1 cellular context compared by ENCODE assay signal in genomic region chr17:66296289-66296725, GRCh38.
A peak's percentile ranks its signal among the peaks of the same experiment; 100 is the strongest.
TF ChIP-seq lines count a peak whose summit lies in the region.

No MANE protein-coding gene starts in this region.

TF ChIP-seq in K562, 482 proteins besides CTCF, POLR2A, EP300 and RAD21 (continued from another document):
- no peak for TF ChIP-seq RERE (CRISPR knock-in tag; IDR thresholded peaks at IDR 0.05; ENCODE audit: borderline replicate concordance)
- no peak for TF ChIP-seq HMG20B (CRISPR knock-in tag; IDR thresholded peaks at IDR 0.05)
- TF ChIP-seq, protein P1, sequence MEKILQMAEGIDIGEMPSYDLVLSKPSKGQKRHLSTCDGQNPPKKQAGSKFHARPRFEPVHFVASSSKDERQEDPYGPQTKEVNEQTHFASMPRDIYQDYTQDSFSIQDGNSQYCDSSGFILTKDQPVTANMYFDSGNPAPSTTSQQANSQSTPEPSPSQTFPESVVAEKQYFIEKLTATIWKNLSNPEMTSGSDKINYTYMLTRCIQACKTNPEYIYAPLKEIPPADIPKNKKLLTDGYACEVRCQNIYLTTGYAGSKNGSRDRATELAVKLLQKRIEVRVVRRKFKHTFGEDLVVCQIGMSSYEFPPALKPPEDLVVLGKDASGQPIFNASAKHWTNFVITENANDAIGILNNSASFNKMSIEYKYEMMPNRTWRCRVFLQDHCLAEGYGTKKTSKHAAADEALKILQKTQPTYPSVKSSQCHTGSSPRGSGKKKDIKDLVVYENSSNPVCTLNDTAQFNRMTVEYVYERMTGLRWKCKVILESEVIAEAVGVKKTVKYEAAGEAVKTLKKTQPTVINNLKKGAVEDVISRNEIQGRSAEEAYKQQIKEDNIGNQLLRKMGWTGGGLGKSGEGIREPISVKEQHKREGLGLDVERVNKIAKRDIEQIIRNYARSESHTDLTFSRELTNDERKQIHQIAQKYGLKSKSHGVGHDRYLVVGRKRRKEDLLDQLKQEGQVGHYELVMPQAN (IDR thresholded peaks at IDR 0.05; ENCODE audit: borderline replicate concordance), result no peak
- peak; percentile 75 for TF ChIP-seq MTA2 (IDR thresholded peaks at IDR 0.05; ENCODE audit: low read depth)
